ENCODE assay signal across 18 cellular contexts in the genomic region with DNA sequence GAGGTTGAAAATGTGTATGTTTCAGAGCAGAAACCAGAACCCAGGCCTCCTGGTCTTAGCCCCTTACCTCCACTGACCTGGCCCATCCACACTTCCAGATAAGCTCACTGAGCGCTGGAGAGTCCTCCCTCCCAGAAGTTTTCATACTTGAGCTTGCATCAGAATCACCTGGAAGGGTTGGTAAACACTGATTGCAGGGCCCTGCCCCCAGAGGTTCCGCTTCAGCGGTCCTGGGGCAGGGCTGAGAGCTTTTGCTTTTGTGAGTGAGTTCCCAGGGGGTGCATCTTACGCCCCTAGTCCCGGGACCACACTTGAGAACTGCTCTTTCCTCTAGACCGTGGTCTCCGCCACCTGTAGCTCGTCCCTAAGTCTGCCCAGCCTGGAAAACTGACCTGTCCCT. TPM values are rescaled to one million over a fixed set of nuclear protein-coding genes. Genes with fewer than 3 reads are reported as not detected.
"Had no signal": no experiment of that assay in that cellular context is flagged by ENCODE, and none has a peak within 500 bp of the region (broad histone marks: within the 10 kb centered on the region; RNA-seq: fewer than 3 reads in every experiment).

No MANE protein-coding gene starts in this region.

- H3K4me3 Mint-ChIP-seq: activated CD8-positive, alpha-beta T cell treated with anti-CD3 and anti-CD28 coated beads for 36 hours; activated T-cell treated with anti-CD3 and anti-CD28 coated beads, Interleukin-2, amount 50 U/mL, for 4 hours; natural killer cell; T-helper 1 cell treated with Interleukin-12 subunit alpha and Interleukin-12 subunit beta and Interleukin-4 antibody, amounts not matched to agents 30 μg/mL and 1 μg/mL, for 36 hours had no signal

- H3K9me3 ChIP-seq: esophagus muscularis mucosa, neutrophil, stomach had no signal

- FAIRE-seq: kidney had no signal

- H3K4me1 Mint-ChIP-seq: natural killer cell had no signal

- H3K4me3 ChIP-seq: esophagus muscularis mucosa, skin epidermis, stomach had no signal

- H3K9me3 Mint-ChIP-seq: activated CD8-positive, alpha-beta T cell treated with anti-CD3 and anti-CD28 coated beads for 36 hours; activated T-cell treated with anti-CD3 and anti-CD28 coated beads, Interleukin-2, amount 50 U/mL, for 4 hours; natural killer cell; T-helper 1 cell treated with Interleukin-12 subunit alpha and Interleukin-12 subunit beta and Interleukin-4 antibody, amounts not matched to agents 30 μg/mL and 1 μg/mL, for 36 hours had no signal

- H3K27me3 Mint-ChIP-seq: activated CD8-positive, alpha-beta T cell treated with anti-CD3 and anti-CD28 coated beads for 36 hours had no signal

- H3K27ac Mint-ChIP-seq: activated CD8-positive, alpha-beta T cell treated with anti-CD3 and anti-CD28 coated beads for 36 hours; natural killer cell; T-helper 1 cell treated with Interleukin-12 subunit alpha and Interleukin-12 subunit beta and Interleukin-4 antibody, amounts not matched to agents 30 μg/mL and 1 μg/mL, for 36 hours had no signal

- ATAC-seq: activated CD8-positive, alpha-beta T cell treated with anti-CD3 and anti-CD28 coated beads for 36 hours; activated T-cell treated with anti-CD3 and anti-CD28 coated beads, Interleukin-2, amount 50 U/mL, for 4 hours; left ventricle myocardium superior; natural killer cell had no signal

- H3K36me3 ChIP-seq: neutrophil had no signal

- H3K27me3 ChIP-seq: esophagus muscularis mucosa, neutrophil, stomach had no signal

- H3K36me3 Mint-ChIP-seq: natural killer cell had no signal

- DNase-seq: activated CD4-positive, alpha-beta T cell treated with anti-CD3 and anti-CD28 coated beads for 48 hours; activated CD8-positive, alpha-beta T cell treated with anti-CD3 and anti-CD28 coated beads for 36 hours; activated effector memory CD4-positive, alpha-beta T cell treated with Interleukin-2 at 50 U/mL for 16 hours; activated naive CD4-positive, alpha-beta T cell treated with anti-CD3 and anti-CD28 coated beads, Interleukin-2, amount 50 U/mL, for 16 hours; activated T-cell treated with anti-CD3 and anti-CD28 coated beads, Interleukin-2, amount 50 U/mL, for 4 hours; kidney; left ventricle myocardium superior; mesendoderm; natural killer cell; stimulated activated CD4-positive, alpha-beta T cell treated with anti-CD3 and anti-CD28 coated beads, Interleukin-4, amount 100 ng/mL, for 4 hours; stimulated activated CD8-positive, alpha-beta memory T cell treated with anti-CD3 and anti-CD28 coated beads, Interleukin-4, amount 100 ng/mL, for 48 hours; stomach; trophoblast cell had no signal

RNA-seq across cellular contexts. Expression of a gene that starts 40.1 kb away (rescaled TPM):
- total RNA-seq: activated T-cell treated with anti-CD3 and anti-CD28 coated beads, Interleukin-2, amount 50 U/mL, for 4 hours; esophagus muscularis mucosa; left ventricle myocardium superior; stomach had no signal
- polyA plus RNA-seq: adipose tissue, stomach had no signal
